Comparison of ENCODE assay signal across 19 cellular contexts in genomic region chr5:37247036-37247435, GRCh38. TPM values are rescaled to one million over a fixed set of nuclear protein-coding genes. Genes with fewer than 3 reads are reported as not detected.
DNase-seq lines count a peak whose midpoint lies in the region; ATAC-seq, FAIRE-seq and TF ChIP-seq lines count a peak whose summit lies in the region.
"Had no signal": no experiment of that assay in that cellular context is flagged by ENCODE, and none has a peak within 500 bp of the region (broad histone marks: within the 10 kb centered on the region; RNA-seq: fewer than 3 reads in every experiment).

No MANE protein-coding gene starts in this region.

- peaks cover 9% of the 10 kb centered on the region for H3K4me1 Mint-ChIP-seq in activated CD8-positive, alpha-beta T cell treated with anti-CD3 and anti-CD28 coated beads, Interleukin-2, amount 10 ng/mL, durations not matched to agents 7 days and 5 days (ENCODE audit: low read depth)
- peaks cover 13% of the 10 kb centered on the region for H3K4me1 Mint-ChIP-seq in activated CD8-positive, alpha-beta T cell treated with anti-CD3 and anti-CD28 coated beads for 36 hours (ENCODE audit: low read depth)
- H3K4me1 Mint-ChIP-seq in astrocyte (ENCODE audit: low read depth, unreplicated experiment): peaks cover 2% of the 10 kb centered on the region
- H3K4me1 Mint-ChIP-seq in mesothelial cell of epicardium: peaks cover 19% of the 10 kb centered on the region

- H3K9me3 Mint-ChIP-seq in activated CD8-positive, alpha-beta T cell treated with anti-CD3 and anti-CD28 coated beads, Interleukin-2, amount 10 ng/mL, durations not matched to agents 7 days and 5 days (ENCODE audit: insufficient read depth): no peaks in the 10 kb centered on the region
- no peaks in the 10 kb centered on the region for H3K9me3 Mint-ChIP-seq in activated CD8-positive, alpha-beta T cell treated with anti-CD3 and anti-CD28 coated beads for 36 hours
- H3K9me3 Mint-ChIP-seq in astrocyte (ENCODE audit: unreplicated experiment) (no peaks in the 10 kb centered on the region), mesothelial cell of epicardium (no peaks in the 10 kb centered on the region)

- H3K9me3 ChIP-seq in astrocyte (ENCODE audit: insufficient read depth, low read depth, low read length): no peaks in the 10 kb centered on the region
- H3K9me3 ChIP-seq in smooth muscle cell (replicated peaks; ENCODE audit: low read depth): no peaks in the 10 kb centered on the region
- H3K9me3 ChIP-seq: mucosa of descending colon had no signal

- TF ChIP-seq CTCF in activated CD8-positive, alpha-beta T cell treated with anti-CD3 and anti-CD28 coated beads for 36 hours (IDR thresholded peaks at IDR 0.05): no peak
- no peak for TF ChIP-seq CTCF in astrocyte (IDR thresholded peaks at IDR 0.05; ENCODE audit: insufficient read depth, low read depth, low read length)
- no peak for TF ChIP-seq CTCF in mesothelial cell of epicardium (IDR thresholded peaks at IDR 0.05; ENCODE audit: unreplicated experiment)
- TF ChIP-seq CTCF in smooth muscle cell (IDR thresholded peaks at IDR 0.05; ENCODE audit: borderline replicate concordance, insufficient read depth, poor library complexity, severe bottlenecking): no peak
- no peak for TF ChIP-seq CTCF in GM20000 (IDR thresholded peaks at IDR 0.05; ENCODE audit: extremely low read depth, missing control alignments)

- H3K4me3 ChIP-seq in astrocyte (ENCODE audit: insufficient read depth, low read depth, low read length): no peak overlapping the region
- no peak overlapping the region for H3K4me3 ChIP-seq in smooth muscle cell
- H3K4me3 ChIP-seq: mucosa of descending colon had no signal

- no peak for FAIRE-seq in astrocyte (lab: Jason Lieb, UNC)
- FAIRE-seq: A204.1, H1 had no signal

- H3K27ac Mint-ChIP-seq in activated CD8-positive, alpha-beta T cell treated with anti-CD3 and anti-CD28 coated beads, Interleukin-2, amount 10 ng/mL, durations not matched to agents 7 days and 5 days: no peak overlapping the region
- no peak overlapping the region for H3K27ac Mint-ChIP-seq in activated CD8-positive, alpha-beta T cell treated with anti-CD3 and anti-CD28 coated beads for 36 hours
- H3K27ac Mint-ChIP-seq in astrocyte (ENCODE audit: unreplicated experiment): no peak overlapping the region
- H3K27ac Mint-ChIP-seq in mesothelial cell of epicardium: no peak overlapping the region

- H3F3A ChIP-seq in smooth muscle cell (ENCODE audit: low read depth): no peaks in the 10 kb centered on the region

- no peaks in the 10 kb centered on the region for H4K20me1 ChIP-seq in astrocyte (ENCODE audit: insufficient read depth, low read length)
- no peaks in the 10 kb centered on the region for H4K20me1 ChIP-seq in smooth muscle cell (ENCODE audit: low read depth)

- POLR2A ChIA-PET in activated CD8-positive, alpha-beta T cell treated with anti-CD3 and anti-CD28 coated beads, Interleukin-2, amount 10 ng/mL, durations not matched to agents 7 days and 5 days (lab: Charles Lee): interaction anchor here (1.1 kb wide), 1 partner anchor 124 kb away, joined by 5 read pairs; the partner anchor contains the start of gene NUP155
- POLR2A ChIA-PET in activated CD8-positive, alpha-beta T cell treated with anti-CD3 and anti-CD28 coated beads for 36 hours (lab: Charles Lee): interaction anchor here (1.2 kb wide), 1 partner anchor 9 kb away, joined by 3 read pairs; no protein-coding TSS in a partner anchor

- H3K27me3 ChIP-seq in astrocyte (ENCODE audit: insufficient read depth, low read length) (no peaks in the 10 kb centered on the region), smooth muscle cell (ENCODE audit: low read depth) (no peaks in the 10 kb centered on the region)

- peak overlapping the region; percentile 36 for H3K4me3 Mint-ChIP-seq in activated CD8-positive, alpha-beta T cell treated with anti-CD3 and anti-CD28 coated beads, Interleukin-2, amount 10 ng/mL, durations not matched to agents 7 days and 5 days
- no peak overlapping the region for H3K4me3 Mint-ChIP-seq in activated CD8-positive, alpha-beta T cell treated with anti-CD3 and anti-CD28 coated beads for 36 hours
- H3K4me3 Mint-ChIP-seq in astrocyte (ENCODE audit: unreplicated experiment) (no peak overlapping the region), mesothelial cell of epicardium (peak overlapping the region; percentile 71)

- WGBS in smooth muscle cell (ENCODE audit: low lambda C conversion rate): 79% methylated on average over 1 of the region's 1 CpG

- H2AFZ ChIP-seq in astrocyte (ENCODE audit: low read depth, low read length) (no peak overlapping the region), smooth muscle cell (ENCODE audit: low read depth) (no peak overlapping the region)

- H3K79me2 ChIP-seq in astrocyte (ENCODE audit: insufficient read depth, low read length): peaks cover 31% of the 10 kb centered on the region
- H3K79me2 ChIP-seq in smooth muscle cell (ENCODE audit: low read depth): peaks cover 35% of the 10 kb centered on the region

- no peaks in the 10 kb centered on the region for H3K27me3 Mint-ChIP-seq in activated CD8-positive, alpha-beta T cell treated with anti-CD3 and anti-CD28 coated beads, Interleukin-2, amount 10 ng/mL, durations not matched to agents 7 days and 5 days (ENCODE audit: low read depth)
- no peaks in the 10 kb centered on the region for H3K27me3 Mint-ChIP-seq in activated CD8-positive, alpha-beta T cell treated with anti-CD3 and anti-CD28 coated beads for 36 hours
- H3K27me3 Mint-ChIP-seq in astrocyte (ENCODE audit: low read depth, unreplicated experiment) (no peaks in the 10 kb centered on the region), mesothelial cell of epicardium (ENCODE audit: low read depth) (no peaks in the 10 kb centered on the region)

- intact Hi-C loops in activated CD8-positive, alpha-beta T cell treated with anti-CD3 and anti-CD28 coated beads for 36 hours (cut with micrococcal nuclease): no loop called here

- H3K36me3 Mint-ChIP-seq in activated CD8-positive, alpha-beta T cell treated with anti-CD3 and anti-CD28 coated beads, Interleukin-2, amount 10 ng/mL, durations not matched to agents 7 days and 5 days (ENCODE audit: low read depth): peaks cover 4% of the 10 kb centered on the region
- H3K36me3 Mint-ChIP-seq in activated CD8-positive, alpha-beta T cell treated with anti-CD3 and anti-CD28 coated beads for 36 hours (ENCODE audit: low read depth): no peaks in the 10 kb centered on the region
- H3K36me3 Mint-ChIP-seq in astrocyte (ENCODE audit: low read depth, unreplicated experiment) (no peaks in the 10 kb centered on the region), mesothelial cell of epicardium (peaks cover 4% of the 10 kb centered on the region)

- H3K9ac ChIP-seq in astrocyte (ENCODE audit: low read length) (no peak overlapping the region), smooth muscle cell (ENCODE audit: low read depth) (no peak overlapping the region)

- CTCF ChIA-PET in activated CD8-positive, alpha-beta T cell treated with anti-CD3 and anti-CD28 coated beads, Interleukin-2, amount 10 ng/mL, durations not matched to agents 7 days and 5 days (lab: Charles Lee): interaction anchor here (1.0 kb wide), 1 partner anchor 33 kb away, joined by 4 read pairs; no protein-coding TSS in a partner anchor
- CTCF ChIA-PET in activated CD8-positive, alpha-beta T cell treated with anti-CD3 and anti-CD28 coated beads for 36 hours (lab: Charles Lee): interaction anchor here (0.7 kb wide), 1 partner anchor 51 kb away, joined by 3 read pairs; no protein-coding TSS in a partner anchor

- H3K4me2 ChIP-seq in astrocyte (ENCODE audit: low read length): peak overlapping the region; percentile 4
- H3K4me2 ChIP-seq in smooth muscle cell: peak overlapping the region; percentile 95

- peaks cover 4% of the 10 kb centered on the region for H3K4me1 ChIP-seq in astrocyte (ENCODE audit: insufficient read depth, low read length)
- peaks cover 6% of the 10 kb centered on the region for H3K4me1 ChIP-seq in smooth muscle cell (ENCODE audit: low read depth)

- H3K27ac ChIP-seq in astrocyte (ENCODE audit: low read depth, low read length) (no peak overlapping the region), smooth muscle cell (ENCODE audit: low read depth) (no peak overlapping the region)

- no peak for ATAC-seq in activated CD8-positive, alpha-beta T cell treated with anti-CD3 and anti-CD28 coated beads, Interleukin-2, amount 10 ng/mL, durations not matched to agents 7 days and 5 days
- no peak for ATAC-seq in activated CD8-positive, alpha-beta T cell treated with anti-CD3 and anti-CD28 coated beads for 36 hours
- no peak for ATAC-seq in GM19035 (IDR thresholded peaks at IDR 0.05; ENCODE audit: unreplicated experiment)
- ATAC-seq: left cardiac atrium, mucosa of descending colon had no signal

- H3K36me3 ChIP-seq in astrocyte (ENCODE audit: insufficient read depth, low read length) (no peaks in the 10 kb centered on the region), smooth muscle cell (ENCODE audit: low read depth) (no peaks in the 10 kb centered on the region)

- no peak for DNase-seq in activated CD8-positive, alpha-beta T cell treated with anti-CD3 and anti-CD28 coated beads, Interleukin-2, amount 10 ng/mL, durations not matched to agents 7 days and 5 days
- no peak for DNase-seq in activated CD8-positive, alpha-beta T cell treated with anti-CD3 and anti-CD28 coated beads for 36 hours
- peak; percentile 19 for DNase-seq in astrocyte (ENCODE audit: low read depth)
- DNase-seq in mesothelial cell of epicardium (ENCODE audit: low spot score in 2 of 2, unreplicated experiment in 2 of 2): no peak
- DNase-seq in smooth muscle cell (lab: John Stamatoyannopoulos, UW; ENCODE audit: unreplicated experiment): no peak
- no peak for DNase-seq in NCI-H446 (lab: John Stamatoyannopoulos, UW)
- no peak for DNase-seq in GM20000 (ENCODE audit: low spot score)
- DNase-seq: activated effector memory CD4-positive, alpha-beta T cell treated with Interleukin-2 at 50 U/mL for 16 hours; left cardiac atrium; mucosa of descending colon; NCI-H1417 treated with DMSO at 0.1 percent for 48 hours; NCI-H2171 treated with DMSO at 0.1 percent for 48 hours; posterior cingulate gyrus; stimulated activated CD4-positive, alpha-beta T cell treated with anti-CD3 and anti-CD28 coated beads, Interleukin-12 subunit alpha, Interleukin-12 subunit beta, amount 100 ng/mL, for 4 hours; stimulated activated naive CD4-positive, alpha-beta T cell treated with Interleukin-2 at 50 U/mL for 16 hours; trophoblast cell had no signal

RNA-seq across cellular contexts. Expression of gene CPLANE1, which starts 2.1 kb away (rescaled TPM):
- 10 to 100 TPM in 1 of 2 experiments, 1 to 10 TPM in 1; 7.2 to 10.5 TPM for total RNA-seq in activated CD8-positive, alpha-beta T cell treated with anti-CD3 and anti-CD28 coated beads, Interleukin-2, amount 10 ng/mL, durations not matched to agents 7 days and 5 days
- 1 to 10 TPM; 4.8 to 4.9 TPM for total RNA-seq in activated CD8-positive, alpha-beta T cell treated with anti-CD3 and anti-CD28 coated beads for 36 hours
- total RNA-seq in astrocyte (21.4 and 21.8 TPM in 2 replicates), mesothelial cell of epicardium (31.0 to 33.8 TPM (median 32.3 TPM) in 3 replicates), smooth muscle cell (20.5 and 27.9 TPM in 2 replicates)
- 2.9 and 5.8 TPM in 2 replicates for polyA plus RNA-seq in smooth muscle cell

Comparison
In these comparisons a context has a peak if more than half of its experiments do, and no peak if none do; other contexts are left out.
1. H3K4me3 Mint-ChIP-seq: peak in activated CD8-positive, alpha-beta T cell treated with anti-CD3 and anti-CD28 coated beads, Interleukin-2, amount 10 ng/mL, durations not matched to agents 7 days and 5 days (single experiment) and mesothelial cell of epicardium (single experiment); none in activated CD8-positive, alpha-beta T cell treated with anti-CD3 and anti-CD28 coated beads for 36 hours (single experiment) and astrocyte (single experiment).